In genomic region chr19:49866933-49867782, GRCh38 we compare ENCODE assay signal across 8 cellular contexts. TPM values are rescaled to one million over a fixed set of nuclear protein-coding genes. Genes with fewer than 3 reads are reported as not detected.
DNase-seq lines count a peak whose midpoint lies in the region; ATAC-seq and TF ChIP-seq lines count a peak whose summit lies in the region.

PNKP (minus strand) TSS chr19:49867576; CDS start chr19:49867204, 372 bp downstream.

- H3K9me3 ChIP-seq in body of pancreas, result no peaks in the 10 kb centered on the region

- peak within 1 kb of the TSS; percentile 75 to 93 (median 90) for H3K27ac ChIP-seq in body of pancreas

- intact Hi-C loops in body of pancreas (cut with DNase I), result no loop called here

- TF ChIP-seq POLR2A in body of pancreas (IDR thresholded peaks at IDR 0.05), result peak; percentile 37 to 79 (median 76)

- WGBS in body of pancreas, 2 donors, result 0 to 1% methylated on average over 37 to 65 of the region's 65 CpGs

- peaks cover 53% of the 10 kb centered on the region for H3K4me1 ChIP-seq in body of pancreas

- peak within 1 kb of the TSS; percentile 62 to 77 for H3K4me3 ChIP-seq in body of pancreas
- peak within 1 kb of the TSS; percentile 94 for H3K4me3 ChIP-seq in iPS-11a (ENCODE audit: low read depth, low read length)
- H3K4me3 ChIP-seq in skeletal muscle cell (ENCODE audit: low read depth, low read length), result peak within 1 kb of the TSS; percentile 88

- peaks cover 0 to 4% of the 10 kb centered on the region in 2 donors for H3K36me3 ChIP-seq in body of pancreas (replicated peaks in 1 of 2; ENCODE audit: insufficient read depth in 1 of 2, low read depth in 2 of 2)

- no peak for TF ChIP-seq CTCF in body of pancreas (IDR thresholded peaks at IDR 0.05)

- no peaks in the 10 kb centered on the region for H3K27me3 ChIP-seq in body of pancreas

- ATAC-seq in GM18511 (IDR thresholded peaks at IDR 0.05; ENCODE audit: unreplicated experiment) (peak; percentile 50), HG03064 (IDR thresholded peaks at IDR 0.05; ENCODE audit: low read depth, unreplicated experiment) (peak; percentile 36), body of pancreas (peak; percentile 48), GM18519 (IDR thresholded peaks at IDR 0.05; ENCODE audit: low FRiP score, unreplicated experiment) (no peak)

- DNase-seq in NCI-H2171 (lab: John Stamatoyannopoulos, UW) (peak; percentile 89), UCSD-AML1 (lab: John Stamatoyannopoulos, UW; ENCODE audit: unreplicated experiment) (peak; percentile 93), body of pancreas (peak; percentile 80 to 90 (median 87)), skeletal muscle cell (ENCODE audit: low read depth) (peak; percentile 72)

RNA-seq across cellular contexts. Expression of gene PNKP, which starts in this region (rescaled TPM):
- 100 to 1,000 TPM in 1 of 2 donors, 10 to 100 TPM in 1; 59.7 to 122 TPM for total RNA-seq in body of pancreas
